Comparison of ENCODE assay signal across 11 cellular contexts in the genomic region with DNA sequence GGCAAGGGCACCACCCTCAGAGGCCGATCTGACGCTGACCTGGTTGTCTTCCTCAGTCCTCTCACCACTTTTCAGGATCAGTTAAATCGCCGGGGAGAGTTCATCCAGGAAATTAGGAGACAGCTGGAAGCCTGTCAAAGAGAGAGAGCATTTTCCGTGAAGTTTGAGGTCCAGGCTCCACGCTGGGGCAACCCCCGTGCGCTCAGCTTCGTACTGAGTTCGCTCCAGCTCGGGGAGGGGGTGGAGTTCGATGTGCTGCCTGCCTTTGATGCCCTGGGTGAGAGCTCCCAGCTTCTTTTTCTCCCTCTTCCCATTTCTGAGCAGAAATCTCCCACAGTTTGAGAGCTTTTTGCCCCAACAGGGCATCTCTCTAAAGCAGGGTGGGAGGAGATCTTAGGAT. TPM values are rescaled to one million over a fixed set of nuclear protein-coding genes. Genes with fewer than 3 reads are reported as not detected.
DNase-seq lines count a peak whose midpoint lies in the region; ATAC-seq and TF ChIP-seq lines count a peak whose summit lies in the region.
"Had no signal": no experiment of that assay in that cellular context is flagged by ENCODE, and none has a peak within 500 bp of the region (broad histone marks: within the 10 kb centered on the region; RNA-seq: fewer than 3 reads in every experiment).

No MANE protein-coding gene starts in this region.

- peaks cover 0 to 14% (median 13%) of the 10 kb centered on the region in 4 donors for H3K9me3 ChIP-seq in esophagus muscularis mucosa

- WGBS in esophagus muscularis mucosa = 73% methylated on average over 11 of the region's 12 CpGs

- H3K4me1 ChIP-seq in esophagus muscularis mucosa = peaks cover 13 to 46% (median 45%) of the 10 kb centered on the region in 4 donors

- peak; percentile 25 for DNase-seq in activated CD4-positive, alpha-beta T cell treated with anti-CD3 and anti-CD28 coated beads, Interleukin-2, amount 50 U/mL, for 1 hour
- DNase-seq in esophagus muscularis mucosa (ENCODE audit: extremely low spot score) = no peak
- peak in 2 of 3 experiments; percentile 8 to 12 for DNase-seq in stimulated activated CD4-positive, alpha-beta T cell treated with anti-CD3 and anti-CD28 coated beads, TNF-alpha, amount 100 ng/mL, for 4 hours (ENCODE audit: low read depth in 3 of 3)
- DNase-seq in inferior parietal cortex (ENCODE audit: extremely low spot score) = no peak
- DNase-seq: activated CD8-positive, alpha-beta memory T cell treated with anti-CD3 and anti-CD28 coated beads, Interleukin-2, amount 50 U/mL, for 4 hours; effector CD8-positive, alpha-beta T cell; NCI-H2029 treated with DMSO at 0.1 percent for 48 hours had no signal

- peak; percentile 31 for TF ChIP-seq POLR2A in GM19193 (IDR thresholded peaks at IDR 0.05; ENCODE audit: extremely low read depth, insufficient read depth, insufficient read length)
- no peak for TF ChIP-seq POLR2A in esophagus muscularis mucosa (IDR thresholded peaks at IDR 0.05; ENCODE audit: low read depth)

- TF ChIP-seq EP300 in esophagus muscularis mucosa (IDR thresholded peaks at IDR 0.05) = no peak

- no peak for TF ChIP-seq CTCF in esophagus muscularis mucosa (IDR thresholded peaks at IDR 0.05)

- H3K27ac ChIP-seq in esophagus muscularis mucosa (replicated peaks in 1 of 4) = peak overlapping the region in 2 of 4 donors; percentile 3 to 10

- intact Hi-C loops in esophagus muscularis mucosa (cut with DNase I) = loop anchor here (10.0 kb wide), 1 partner anchor 126 kb away; no protein-coding TSS in a partner anchor

- no peak for ATAC-seq in HG02885 (IDR thresholded peaks at IDR 0.05; ENCODE audit: poor library complexity, unreplicated experiment)
- no peak for ATAC-seq in HG03439 (IDR thresholded peaks at IDR 0.05; ENCODE audit: unreplicated experiment)
- no peak for ATAC-seq in GM18517 (IDR thresholded peaks at IDR 0.05; ENCODE audit: unreplicated experiment)

- no peaks in the 10 kb centered on the region for H3K27me3 ChIP-seq in esophagus muscularis mucosa

- H3K4me3 ChIP-seq in esophagus muscularis mucosa = peak overlapping the region; percentile 52 to 62 (median 54)

- H3K36me3 ChIP-seq in esophagus muscularis mucosa = peaks cover 0 to 28% (median 9%) of the 10 kb centered on the region in 4 donors

RNA-seq across cellular contexts. Expression of a gene that starts 1.8 kb away (rescaled TPM):
- total RNA-seq in esophagus muscularis mucosa = 10 to 100 TPM in 2 of 4 donors, 1 to 10 TPM in 2; 9.9 to 10.4 (median 10.0) TPM

RNA-seq across cellular contexts. Expression of a gene that starts 29.7 kb away (rescaled TPM):
- total RNA-seq in esophagus muscularis mucosa = 1 to 10 TPM; 6.0 to 9.6 (median 9.2) TPM

Comparison
In these comparisons a context has a peak if more than half of its experiments do, and no peak if none do; other contexts are left out.
1. DNase-seq: peak in activated CD4-positive, alpha-beta T cell treated with anti-CD3 and anti-CD28 coated beads, Interleukin-2, amount 50 U/mL, for 1 hour (single experiment) and stimulated activated CD4-positive, alpha-beta T cell treated with anti-CD3 and anti-CD28 coated beads, TNF-alpha, amount 100 ng/mL, for 4 hours (2 of 3); none in esophagus muscularis mucosa (single experiment) and inferior parietal cortex (single experiment).